ENCODE assay signal across 9 cellular contexts in genomic region chr17:77432791-77433190, GRCh38.
DNase-seq lines count a peak whose midpoint lies in the region; FAIRE-seq and TF ChIP-seq lines count a peak whose summit lies in the region.
"Had no signal": no experiment of that assay in that cellular context is flagged by ENCODE, and none has a peak within 500 bp of the region (broad histone marks: within the 10 kb centered on the region; RNA-seq: fewer than 3 reads in every experiment).

No MANE protein-coding gene starts in this region.

- POLR2A ChIA-PET in OCI-LY7 (lab: Charles Lee) = interaction anchor here (1.1 to 6.8 kb wide), 2 partner anchors 7 to 72 kb away, joined by 3 to 73 read pairs; no protein-coding TSS in a partner anchor

- no peak for FAIRE-seq in HTR-8/SVneo (lab: Jason Lieb, UNC)

- CTCF ChIA-PET in OCI-LY7 (lab: Charles Lee; ENCODE audit: unreplicated experiment) = no interaction called here

- DNase-seq in activated CD8-positive, alpha-beta memory T cell treated with anti-CD3 and anti-CD28 coated beads for 24 hours = peak; percentile 81
- DNase-seq in activated CD8-positive, alpha-beta memory T cell treated with anti-CD3 and anti-CD28 coated beads, Interleukin-2, amount 50 U/mL, for 4 hours = no peak
- DNase-seq in OCI-LY7 (ENCODE audit: low spot score) (no peak), sigmoid colon (no peak), HCEC 1CT (no peak), HTR-8/SVneo (ENCODE audit: insufficient read length, low spot score) (no peak), GDM1 (lab: John Stamatoyannopoulos, UW) (no peak)
- DNase-seq in effector memory CD4-positive, alpha-beta T cell = no peak
- DNase-seq: right lobe of liver had no signal

- no peak overlapping the region for H2AFZ ChIP-seq in OCI-LY7 (ENCODE audit: low read length)

- no peak for TF ChIP-seq EP300 in sigmoid colon (IDR thresholded peaks at IDR 0.05)

- WGBS in sigmoid colon, 2 donors = 71 to 85% methylated on average over 10 of the region's 10 CpGs

- H3K4me1 ChIP-seq in OCI-LY7 (ENCODE audit: insufficient read depth, low read length, poor library complexity, severe bottlenecking) = peaks cover 100% of the 10 kb centered on the region
- peaks cover 87% of the 10 kb centered on the region for H3K4me1 ChIP-seq in effector memory CD4-positive, alpha-beta T cell (ENCODE audit: control insufficient read depth, insufficient read depth, low read length, poor library complexity, severe bottlenecking)
- H3K4me1 ChIP-seq in sigmoid colon = peaks cover 0 to 100% (median 99%) of the 10 kb centered on the region in 4 donors

- H3K27me3 ChIP-seq in effector memory CD4-positive, alpha-beta T cell (replicated peaks; ENCODE audit: control insufficient read depth, insufficient read depth, low read length, poor library complexity, severe bottlenecking) = no peaks in the 10 kb centered on the region
- H3K27me3 ChIP-seq in sigmoid colon = no peaks in the 10 kb centered on the region
- H3K27me3 ChIP-seq: right lobe of liver had no signal

- no TSS peak for BruUV-seq in OCI-LY7 (replicated peaks; lab: Mats Ljungman, UMichigan)

- TF ChIP-seq POLR2A in sigmoid colon (IDR thresholded peaks at IDR 0.05) = no peak

- peak overlapping the region; percentile 74 for H3K4me2 ChIP-seq in OCI-LY7 (ENCODE audit: low read length)

- H3K36me3 ChIP-seq in OCI-LY7 (ENCODE audit: insufficient read depth, low read length) = no peaks in the 10 kb centered on the region
- no peaks in the 10 kb centered on the region for H3K36me3 ChIP-seq in effector memory CD4-positive, alpha-beta T cell (ENCODE audit: control insufficient read depth, insufficient read depth, low read length)
- H3K36me3 ChIP-seq in sigmoid colon = no peaks in the 10 kb centered on the region
- H3K36me3 ChIP-seq: right lobe of liver had no signal

- no peaks in the 10 kb centered on the region for H3K9me3 ChIP-seq in OCI-LY7 (ENCODE audit: low read length)
- no peaks in the 10 kb centered on the region for H3K9me3 ChIP-seq in effector memory CD4-positive, alpha-beta T cell (ENCODE audit: control insufficient read depth, low read length)
- no peaks in the 10 kb centered on the region for H3K9me3 ChIP-seq in sigmoid colon
- H3K9me3 ChIP-seq: right lobe of liver had no signal

- no peaks in the 10 kb centered on the region for H3K9me2 ChIP-seq in OCI-LY7 (ENCODE audit: insufficient read depth, low read length)

- H4K20me1 ChIP-seq in OCI-LY7 (ENCODE audit: insufficient read depth, low read length) = no peaks in the 10 kb centered on the region

- intact Hi-C loops in OCI-LY7 (cut with micrococcal nuclease; ENCODE audit: unreplicated experiment) (no loop called here), sigmoid colon (cut with DNase I) (no loop called here)

- H3K4me3 ChIP-seq in OCI-LY7 (ENCODE audit: low read depth, low read length, poor library complexity, severe bottlenecking) (no peak overlapping the region), sigmoid colon (no peak overlapping the region)
- H3K4me3 ChIP-seq in effector memory CD4-positive, alpha-beta T cell (ENCODE audit: insufficient read depth, low read depth, low read length, poor library complexity, severe bottlenecking) = peak overlapping the region; percentile 42
- H3K4me3 ChIP-seq: right lobe of liver had no signal

- TF ChIP-seq CTCF in OCI-LY7 (conservative IDR thresholded peaks at IDR 0.05; ENCODE audit: low read length) = no peak
- TF ChIP-seq CTCF in sigmoid colon (IDR thresholded peaks at IDR 0.05) = no peak

- H3K27ac ChIP-seq in OCI-LY7 (ENCODE audit: low read depth, low read length, poor library complexity, severe bottlenecking) = peak overlapping the region; percentile 64
- peak overlapping the region; percentile 95 for H3K27ac ChIP-seq in effector memory CD4-positive, alpha-beta T cell (ENCODE audit: insufficient read depth, low read length, poor library complexity, severe bottlenecking)
- peak overlapping the region in 3 of 4 donors; percentile 96 to 100 (median 99) for H3K27ac ChIP-seq in sigmoid colon
- H3K27ac ChIP-seq: right lobe of liver had no signal

- H3K79me2 ChIP-seq in OCI-LY7 (ENCODE audit: insufficient read depth, low read depth, low read length) = peaks cover 3% of the 10 kb centered on the region; the same call in 1 of the 2 replicates
